8 cellular contexts compared by ENCODE assay signal in genomic region chr11:64675417-64676252, GRCh38. TPM values are rescaled to one million over a fixed set of nuclear protein-coding genes. Genes with fewer than 3 reads are reported as not detected.
DNase-seq lines count a peak whose midpoint lies in the region; ATAC-seq, FAIRE-seq and TF ChIP-seq lines count a peak whose summit lies in the region.

No MANE protein-coding gene starts in this region.

- H3K4me3 ChIP-seq in fibroblast of lung (replicated peaks in 1 of 4; ENCODE audit: control extremely low read depth in 1 of 4, insufficient read depth in 1 of 4, low read depth in 3 of 4, low read length in 4 of 4) (no peak overlapping the region), pancreas (no peak overlapping the region)

- H3K36me3 ChIP-seq in fibroblast of lung (ENCODE audit: control insufficient read depth, insufficient read depth, low read length) (no peaks in the 10 kb centered on the region), pancreas (no peaks in the 10 kb centered on the region)

- intact Hi-C loops in pancreas (cut with DNase I): no loop called here

- DNase-seq in EH (ENCODE audit: low read depth) (peak; percentile 84), NCI-H526 (lab: John Stamatoyannopoulos, UW) (peak; percentile 48 to 88), fibroblast of lung (ENCODE audit: low read depth in 2 of 2) (peak; percentile 78 to 79), pancreas (no peak), activated gamma-delta T cell treated with Interleukin-2 at 50 U/mL for 16 hours (no peak), NCI-H510A treated with DMSO at 0.1 percent for 48 hours (lab: John Stamatoyannopoulos, UW) (no peak)

- H3K4me1 ChIP-seq in fibroblast of lung (ENCODE audit: control insufficient read depth, extremely low read depth, insufficient read depth, low read length) (peaks cover 16% of the 10 kb centered on the region), pancreas (no peaks in the 10 kb centered on the region)

- H3K27me3 ChIP-seq in fibroblast of lung (ENCODE audit: control insufficient read depth, insufficient read depth, low read length): peaks cover 22% of the 10 kb centered on the region
- no peaks in the 10 kb centered on the region for H3K27me3 ChIP-seq in pancreas

- peak overlapping the region; percentile 66 for H3K27ac ChIP-seq in fibroblast of lung (ENCODE audit: insufficient read depth, low read length)
- H3K27ac ChIP-seq in pancreas: no peak overlapping the region

- no peaks in the 10 kb centered on the region for H3K9me3 ChIP-seq in fibroblast of lung (ENCODE audit: control insufficient read depth, insufficient read depth, low read depth, low read length)
- no peaks in the 10 kb centered on the region for H3K9me3 ChIP-seq in pancreas

- 58 to 78% methylated on average over 20 of the region's 20 CpGs for WGBS in pancreas, 2 donors

- no peak overlapping the region for H3K4me2 ChIP-seq in fibroblast of lung (ENCODE audit: extremely low read depth, insufficient read depth, low read length)

- TF ChIP-seq CTCF in fibroblast of lung (conservative IDR thresholded peaks at IDR 0.05 in 1 of 2, IDR thresholded peaks at IDR 0.05 in 1 of 2; ENCODE audit: low read depth in 1 of 2, low read length in 2 of 2) (no peak), pancreas (IDR thresholded peaks at IDR 0.05) (no peak)

- H2AFZ ChIP-seq in fibroblast of lung (ENCODE audit: low read length): peak overlapping the region; percentile 43

- no peak for FAIRE-seq in pancreas (lab: Jason Lieb, UNC)

- H4K20me1 ChIP-seq in fibroblast of lung (ENCODE audit: control insufficient read depth, extremely low read depth, insufficient read depth, low read length): no peaks in the 10 kb centered on the region

- no peaks in the 10 kb centered on the region for H3K79me2 ChIP-seq in fibroblast of lung (ENCODE audit: control insufficient read depth, insufficient read depth, low read length)

- ATAC-seq in pancreas (peak in 3 of 4 donors; percentile 78 to 86 (median 81)), HG02970 (IDR thresholded peaks at IDR 0.05; ENCODE audit: low FRiP score, unreplicated experiment) (no peak), HG03139 (IDR thresholded peaks at IDR 0.05; ENCODE audit: unreplicated experiment) (no peak)

- no peak overlapping the region for H3K9ac ChIP-seq in fibroblast of lung (ENCODE audit: insufficient read depth, low read length)

RNA-seq across cellular contexts. Expression of gene NRXN2, which starts 47.4 kb away (rescaled TPM):
- under 0.01 and 0.26 TPM in 2 replicates for total RNA-seq in fibroblast of lung
- polyA plus RNA-seq in fibroblast of lung: 0.75 TPM in 1 of 2 replicates, not detected in the other
- 0.24 and 1.3 TPM in 2 replicates for polyA plus RNA-seq in fibroblast of lung (2012)
- polyA minus RNA-seq in fibroblast of lung (ENCODE audit: low replicate concordance): 0.26 and 1.8 TPM in 2 replicates
- 10 to 100 TPM in 1 of 6 donors, 1 to 10 TPM in 4, under 1 TPM in 1; 0.69 to 10.8 (median 2.2) TPM for total RNA-seq in pancreas
- polyA plus RNA-seq in pancreas: 1 to 10 TPM in 1 of 2 donors, under 1 TPM in 1; 0.89 to 2.8 TPM

Comparison
In these comparisons a context has a peak if more than half of its experiments do, and no peak if none do; other contexts are left out.
1. DNase-seq: peak in EH (single experiment), NCI-H526 (2 of 2) and fibroblast of lung (2 of 2); none in pancreas (0 of 6), activated gamma-delta T cell treated with Interleukin-2 at 50 U/mL for 16 hours (single experiment) and NCI-H510A treated with DMSO at 0.1 percent for 48 hours (single experiment).
2. ATAC-seq: peak in pancreas (3 of 4); none in HG02970 (single experiment) and HG03139 (single experiment).